ENCODE assay signal across 13 cellular contexts in genomic region chr13:51262501-51263211, GRCh38. TPM values are rescaled to one million over a fixed set of nuclear protein-coding genes. Genes with fewer than 3 reads are reported as not detected.
DNase-seq lines count a peak whose midpoint lies in the region; ATAC-seq and TF ChIP-seq lines count a peak whose summit lies in the region.
"Had no signal": no experiment of that assay in that cellular context is flagged by ENCODE, and none has a peak within 500 bp of the region (broad histone marks: within the 10 kb centered on the region; RNA-seq: fewer than 3 reads in every experiment).

No MANE protein-coding gene starts in this region.

- BruUV-seq in PC-3 (replicated peaks; lab: Mats Ljungman, UMichigan), result no TSS peak

- H3K9ac ChIP-seq in PC-3 (ENCODE audit: low read length), result no peak overlapping the region

- no peak overlapping the region for H3K4me3 ChIP-seq in PC-3 (ENCODE audit: low read length)
- no peak overlapping the region for H3K4me3 ChIP-seq in epithelial cell of esophagus (ENCODE audit: low read length)

- H3F3A ChIP-seq in PC-3 (ENCODE audit: low read length, unreplicated experiment), result no peaks in the 10 kb centered on the region

- no peak; the same call in 1 of the 2 replicates for ATAC-seq in PC-3
- ATAC-seq in stimulated activated effector memory CD8-positive, alpha-beta T cell treated with anti-CD3 and anti-CD28 coated beads, Interleukin-12 subunit alpha, Interleukin-12 subunit beta, amount 100 ng/mL, for 72 hours, result peak; percentile 29
- ATAC-seq: activated CD8-positive, alpha-beta memory T cell treated with anti-CD3 and anti-CD28 coated beads, Interleukin-2, amount 10 ng/mL, durations not matched to agents 7 days and 5 days; activated naive CD8-positive, alpha-beta T cell treated with anti-CD3 and anti-CD28 coated beads, Interleukin-2, amount 50 U/mL, for 24 hours had no signal

- H3K27ac ChIP-seq in PC-3 (ENCODE audit: low read length), result no peak overlapping the region
- H3K27ac ChIP-seq: 22Rv1 had no signal

- no peaks in the 10 kb centered on the region for H3K4me1 ChIP-seq in PC-3 (ENCODE audit: insufficient read depth, low read length)

- no peak overlapping the region for H3K27ac Mint-ChIP-seq in stimulated activated effector memory CD8-positive, alpha-beta T cell treated with anti-CD3 and anti-CD28 coated beads, Interleukin-12 subunit alpha, Interleukin-12 subunit beta, amount 100 ng/mL, for 72 hours
- H3K27ac Mint-ChIP-seq: activated CD8-positive, alpha-beta memory T cell treated with anti-CD3 and anti-CD28 coated beads, Interleukin-2, amount 10 ng/mL, durations not matched to agents 7 days and 5 days; activated naive CD8-positive, alpha-beta T cell treated with anti-CD3 and anti-CD28 coated beads, Interleukin-2, amount 50 U/mL, for 24 hours had no signal

- DNase-seq in DMS 273 (lab: John Stamatoyannopoulos, UW; ENCODE audit: unreplicated experiment) (peak; percentile 15), DMS 273 treated with DMSO at 0.1 percent for 48 hours (lab: John Stamatoyannopoulos, UW) (no peak), PC-3 (no peak), epithelial cell of esophagus (ENCODE audit: low read depth) (no peak), NCI-H345 (lab: John Stamatoyannopoulos, UW) (no peak), NCI-H1436 treated with DMSO at 0.1 percent for 48 hours (lab: John Stamatoyannopoulos, UW) (no peak)
- no peak for DNase-seq in stimulated activated effector memory CD8-positive, alpha-beta T cell treated with anti-CD3 and anti-CD28 coated beads, Interleukin-12 subunit alpha, Interleukin-12 subunit beta, amount 100 ng/mL, for 72 hours (ENCODE audit: low spot score in 2 of 2)
- no peak for DNase-seq in activated naive CD4-positive, alpha-beta T cell treated with Interleukin-2 at 50 U/mL for 16 hours
- DNase-seq: activated CD8-positive, alpha-beta memory T cell treated with anti-CD3 and anti-CD28 coated beads, Interleukin-2, amount 10 ng/mL, durations not matched to agents 7 days and 5 days; activated naive CD8-positive, alpha-beta T cell treated with anti-CD3 and anti-CD28 coated beads, Interleukin-2, amount 50 U/mL, for 24 hours; NCI-H1694 treated with DMSO at 0.1 percent for 48 hours; T-helper 9 cell had no signal

- H3K4me2 ChIP-seq in PC-3 (ENCODE audit: low read length), result no peak overlapping the region

- CTCF ChIA-PET in PC-3 (lab: Charles Lee), result no interaction called here

- no peaks in the 10 kb centered on the region for H3K4me1 Mint-ChIP-seq in stimulated activated effector memory CD8-positive, alpha-beta T cell treated with anti-CD3 and anti-CD28 coated beads, Interleukin-12 subunit alpha, Interleukin-12 subunit beta, amount 100 ng/mL, for 72 hours
- H3K4me1 Mint-ChIP-seq: activated CD8-positive, alpha-beta memory T cell treated with anti-CD3 and anti-CD28 coated beads, Interleukin-2, amount 10 ng/mL, durations not matched to agents 7 days and 5 days; activated naive CD8-positive, alpha-beta T cell treated with anti-CD3 and anti-CD28 coated beads, Interleukin-2, amount 50 U/mL, for 24 hours had no signal

- H3K4me3 Mint-ChIP-seq in stimulated activated effector memory CD8-positive, alpha-beta T cell treated with anti-CD3 and anti-CD28 coated beads, Interleukin-12 subunit alpha, Interleukin-12 subunit beta, amount 100 ng/mL, for 72 hours, result no peak overlapping the region
- H3K4me3 Mint-ChIP-seq: activated CD8-positive, alpha-beta memory T cell treated with anti-CD3 and anti-CD28 coated beads, Interleukin-2, amount 10 ng/mL, durations not matched to agents 7 days and 5 days; activated naive CD8-positive, alpha-beta T cell treated with anti-CD3 and anti-CD28 coated beads, Interleukin-2, amount 50 U/mL, for 24 hours had no signal

- TF ChIP-seq CTCF in PC-3 (conservative IDR thresholded peaks at IDR 0.05; ENCODE audit: low read depth, low read length), result peak; percentile 23; the same call in 1 of the 2 replicates
- peak; percentile 7 for TF ChIP-seq CTCF in epithelial cell of esophagus (IDR thresholded peaks at IDR 0.05; ENCODE audit: insufficient read depth, low read depth, low read length, missing control alignments)

- H3K9me3 Mint-ChIP-seq in stimulated activated effector memory CD8-positive, alpha-beta T cell treated with anti-CD3 and anti-CD28 coated beads, Interleukin-12 subunit alpha, Interleukin-12 subunit beta, amount 100 ng/mL, for 72 hours, result no peaks in the 10 kb centered on the region
- H3K9me3 Mint-ChIP-seq: activated naive CD8-positive, alpha-beta T cell treated with anti-CD3 and anti-CD28 coated beads, Interleukin-2, amount 50 U/mL, for 24 hours had no signal

- H3K27me3 ChIP-seq in PC-3 (ENCODE audit: low read length), result no peaks in the 10 kb centered on the region

- no peaks in the 10 kb centered on the region for H3K36me3 Mint-ChIP-seq in stimulated activated effector memory CD8-positive, alpha-beta T cell treated with anti-CD3 and anti-CD28 coated beads, Interleukin-12 subunit alpha, Interleukin-12 subunit beta, amount 100 ng/mL, for 72 hours
- H3K36me3 Mint-ChIP-seq: activated CD8-positive, alpha-beta memory T cell treated with anti-CD3 and anti-CD28 coated beads, Interleukin-2, amount 10 ng/mL, durations not matched to agents 7 days and 5 days had no signal

- H3K9me2 ChIP-seq in PC-3 (replicated peaks; ENCODE audit: low read length), result no peaks in the 10 kb centered on the region

- H4K20me1 ChIP-seq in PC-3 (ENCODE audit: low read length), result no peaks in the 10 kb centered on the region

- H3K79me2 ChIP-seq in PC-3 (ENCODE audit: low read length), result no peaks in the 10 kb centered on the region

- H2AFZ ChIP-seq in PC-3 (ENCODE audit: low read length), result no peak overlapping the region

- no peaks in the 10 kb centered on the region for H3K9me3 ChIP-seq in PC-3 (ENCODE audit: low read length)

- H3K36me3 ChIP-seq in PC-3 (ENCODE audit: low read depth, low read length), result no peaks in the 10 kb centered on the region

- POLR2A ChIA-PET in PC-3 (lab: Charles Lee; ENCODE audit: unreplicated experiment), result no interaction called here

- intact Hi-C loops in PC-3 (cut with micrococcal nuclease), result no loop called here

RNA-seq across cellular contexts. Expression of gene FAM124A, which starts 40.5 kb away (rescaled TPM):
- 1.1 and 1.6 TPM in 2 replicates for total RNA-seq in PC-3 (2014; rRNA removed)
